Comparison of ENCODE assay signal across 1 cellular context in the genomic region with DNA sequence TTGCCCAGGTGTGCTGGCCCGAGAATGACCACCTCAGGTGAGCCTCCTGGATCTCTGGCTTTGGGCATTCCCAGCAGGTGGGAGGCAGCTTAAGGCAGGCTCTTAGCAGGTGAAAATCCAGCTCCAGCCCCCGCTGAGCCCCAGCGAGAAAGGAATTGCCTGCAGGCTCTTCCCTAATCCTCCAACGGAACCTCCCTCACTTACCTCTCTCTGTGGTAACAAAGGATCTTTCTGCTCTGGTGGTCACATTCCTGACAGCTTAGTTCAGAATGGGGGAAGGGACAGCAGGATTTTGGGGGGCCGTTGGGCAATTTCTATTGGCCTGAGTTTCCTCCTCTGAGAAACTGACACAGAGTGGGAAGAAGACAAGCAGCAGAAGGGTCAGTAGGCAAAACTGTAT.
TF ChIP-seq lines count a peak whose summit lies in the region.

No MANE protein-coding gene starts in this region.

TF ChIP-seq in H1, 55 proteins besides CTCF, POLR2A, EP300 and RAD21 (continued from another document):
- no peak for TF ChIP-seq SRF (IDR thresholded peaks at IDR 0.05; ENCODE audit: low read depth, low read length)
- TF ChIP-seq RXRA (IDR thresholded peaks at IDR 0.05; ENCODE audit: insufficient read depth, low read depth, low read length), result 0 out of 2 replicates have a peak, but pooled peaks have one; percentile 78
- no peak for TF ChIP-seq EZH2 (IDR thresholded peaks at IDR 0.05; ENCODE audit: low read depth, low read length, severe bottlenecking)
- TF ChIP-seq, protein P1, sequence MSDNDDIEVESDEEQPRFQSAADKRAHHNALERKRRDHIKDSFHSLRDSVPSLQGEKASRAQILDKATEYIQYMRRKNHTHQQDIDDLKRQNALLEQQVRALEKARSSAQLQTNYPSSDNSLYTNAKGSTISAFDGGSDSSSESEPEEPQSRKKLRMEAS (IDR thresholded peaks at IDR 0.05), result no peak
- TF ChIP-seq KDM5A (IDR thresholded peaks at IDR 0.05; ENCODE audit: low read length), result no peak
- peak; percentile 66 for TF ChIP-seq NANOG (IDR thresholded peaks at IDR 0.05; ENCODE audit: insufficient read depth, low read depth, low read length, poor library complexity, severe bottlenecking)
- TF ChIP-seq SP1 (IDR thresholded peaks at IDR 0.05; ENCODE audit: low read depth, low read length), result peak; percentile 89; the same call in 1 of the 2 replicates
- TF ChIP-seq EGR1 (IDR thresholded peaks at IDR 0.05; ENCODE audit: borderline replicate concordance, low read depth, low read length), result peak; percentile 69; the same call in 1 of the 2 replicates
- no peak for TF ChIP-seq USF2 (IDR thresholded peaks at IDR 0.05; ENCODE audit: low read length)
- TF ChIP-seq SIRT6 (IDR thresholded peaks at IDR 0.05; ENCODE audit: low read length), result no peak
- TF ChIP-seq YY1 (IDR thresholded peaks at IDR 0.05; ENCODE audit: low read depth, low read length), result peak; percentile 42; the same call in 1 of the 2 replicates
- TF ChIP-seq CEBPB (IDR thresholded peaks at IDR 0.05; ENCODE audit: low read depth, low read length), result peak; percentile 68
- TF ChIP-seq ATF2 (IDR thresholded peaks at IDR 0.05; ENCODE audit: low read length), result peak; percentile 92
- TF ChIP-seq TEAD4 (IDR thresholded peaks at IDR 0.05; ENCODE audit: low read depth, low read length), result peak; percentile 91
- TF ChIP-seq SIN3A (conservative IDR thresholded peaks at IDR 0.05 in 1 of 2, IDR thresholded peaks at IDR 0.05 in 1 of 2; ENCODE audit: low read depth in 1 of 2, low read length in 2 of 2), result no peak
- TF ChIP-seq PHF8 (conservative IDR thresholded peaks at IDR 0.05; ENCODE audit: low read depth, low read length), result no peak
- TF ChIP-seq JUN (IDR thresholded peaks at IDR 0.05; ENCODE audit: low read depth, low read length), result peak; percentile 94
- TF ChIP-seq RFX5 (IDR thresholded peaks at IDR 0.05; ENCODE audit: borderline replicate concordance, low read depth, low read length), result no peak
- TF ChIP-seq BCL11A (IDR thresholded peaks at IDR 0.05; ENCODE audit: low read depth in 2 of 2, low read length in 2 of 2), result peak in 1 of 2 experiments; percentile 23
- TF ChIP-seq SUZ12 (IDR thresholded peaks at IDR 0.05; ENCODE audit: low read length), result no peak
- peak; percentile 93 for TF ChIP-seq JUND (IDR thresholded peaks at IDR 0.05; ENCODE audit: low read length)
- peak; percentile 31 for TF ChIP-seq CHD7 (IDR thresholded peaks at IDR 0.05; ENCODE audit: insufficient replicate concordance, low read length)
- peak; percentile 84 for TF ChIP-seq CTBP2 (IDR thresholded peaks at IDR 0.05; ENCODE audit: borderline replicate concordance, insufficient read depth, insufficient read length, low read length)
- no peak; the same call in 1 of the 2 replicates for TF ChIP-seq SP4 (IDR thresholded peaks at IDR 0.05; ENCODE audit: low read length)
- TF ChIP-seq, protein P2, sequence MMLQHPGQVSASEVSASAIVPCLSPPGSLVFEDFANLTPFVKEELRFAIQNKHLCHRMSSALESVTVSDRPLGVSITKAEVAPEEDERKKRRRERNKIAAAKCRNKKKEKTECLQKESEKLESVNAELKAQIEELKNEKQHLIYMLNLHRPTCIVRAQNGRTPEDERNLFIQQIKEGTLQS (IDR thresholded peaks at IDR 0.05; ENCODE audit: insufficient read depth, low read depth, low read length), result 0 out of 2 replicates have a peak, but pooled peaks have one; percentile 38
- no peak for TF ChIP-seq KDM4A (IDR thresholded peaks at IDR 0.05; ENCODE audit: low read depth, low read length, severe bottlenecking)
- no peak for TF ChIP-seq MAFK (IDR thresholded peaks at IDR 0.05; ENCODE audit: low read depth, low read length)
- TF ChIP-seq SAP30 (IDR thresholded peaks at IDR 0.05; ENCODE audit: insufficient read depth, insufficient replicate concordance, low read length), result no peak
- no peak for TF ChIP-seq FOSL1 (IDR thresholded peaks at IDR 0.05; ENCODE audit: insufficient read depth, low read depth, low read length)
- no peak for TF ChIP-seq BRCA1 (IDR thresholded peaks at IDR 0.05; ENCODE audit: low read depth, low read length)
- no peak for TF ChIP-seq GTF2F1 (IDR thresholded peaks at IDR 0.05; ENCODE audit: borderline replicate concordance, low read depth, low read length)
- TF ChIP-seq ASH2L (IDR thresholded peaks at IDR 0.05; ENCODE audit: low read length), result peak; percentile 87
- no peak for TF ChIP-seq RBBP5 (IDR thresholded peaks at IDR 0.05; ENCODE audit: borderline replicate concordance, low read depth, low read length)
- no peak for TF ChIP-seq KDM1A (IDR thresholded peaks at IDR 0.05; ENCODE audit: borderline replicate concordance, low read length)
- TF ChIP-seq BACH1 (IDR thresholded peaks at IDR 0.05; ENCODE audit: low read length), result no peak
- TF ChIP-seq, protein P3, sequence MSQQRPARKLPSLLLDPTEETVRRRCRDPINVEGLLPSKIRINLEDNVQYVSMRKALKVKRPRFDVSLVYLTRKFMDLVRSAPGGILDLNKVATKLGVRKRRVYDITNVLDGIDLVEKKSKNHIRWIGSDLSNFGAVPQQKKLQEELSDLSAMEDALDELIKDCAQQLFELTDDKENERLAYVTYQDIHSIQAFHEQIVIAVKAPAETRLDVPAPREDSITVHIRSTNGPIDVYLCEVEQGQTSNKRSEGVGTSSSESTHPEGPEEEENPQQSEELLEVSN (IDR thresholded peaks at IDR 0.05), result no peak; the same call in 1 of the 2 replicates
- peak; percentile 95 to 99; a peak in 3 of 4 replicates for TF ChIP-seq HDAC2 (IDR thresholded peaks at IDR 0.05; ENCODE audit: borderline replicate concordance in 1 of 2, low read depth in 2 of 2, low read length in 2 of 2)
- 0 out of 2 replicates have a peak, but pooled peaks have one; percentile 38 for TF ChIP-seq POU5F1 (IDR thresholded peaks at IDR 0.05; ENCODE audit: low read depth, low read length)
